ENCODE assay signal across 1 cellular context in genomic region chr2:227411320-227411989, GRCh38.
TF ChIP-seq lines count a peak whose summit lies in the region.

No MANE protein-coding gene starts in this region.

TF ChIP-seq in GM12878, 131 proteins besides CTCF, POLR2A, EP300 and RAD21 (continued from another document and continues in another):
- no peak for TF ChIP-seq SP1 (IDR thresholded peaks at IDR 0.05; ENCODE audit: low read depth, low read length)
- TF ChIP-seq CREM (IDR thresholded peaks at IDR 0.05; ENCODE audit: low read depth) = peak; percentile 77; the same call in 1 of the 2 replicates
- no peak for TF ChIP-seq NR2C2 (IDR thresholded peaks at IDR 0.05; ENCODE audit: borderline replicate concordance, control insufficient read depth, insufficient read length, low read depth)
- TF ChIP-seq ZNF274 (IDR thresholded peaks at IDR 0.05; ENCODE audit: insufficient read depth, insufficient read length) = no peak
- no peak for TF ChIP-seq RBBP5 (conservative IDR thresholded peaks at IDR 0.05)
- no peak for TF ChIP-seq SIN3A (IDR thresholded peaks at IDR 0.05; ENCODE audit: low read depth, low read length)
- TF ChIP-seq TARDBP (IDR thresholded peaks at IDR 0.05; ENCODE audit: borderline replicate concordance) = no peak
- peak; percentile 85 for TF ChIP-seq RELA (IDR thresholded peaks at IDR 0.05; ENCODE audit: borderline replicate concordance, partially characterized antibody)
- no peak for TF ChIP-seq EGR1 (IDR thresholded peaks at IDR 0.05; ENCODE audit: borderline replicate concordance in 1 of 2, low read depth in 2 of 2, low read length in 2 of 2)
- TF ChIP-seq CUX1 (IDR thresholded peaks at IDR 0.05; ENCODE audit: insufficient replicate concordance, low read depth, low read length) = no peak
- no peak for TF ChIP-seq ELK1 (IDR thresholded peaks at IDR 0.05; ENCODE audit: low read depth, low read length)
- TF ChIP-seq WRNIP1 (IDR thresholded peaks at IDR 0.05; ENCODE audit: borderline replicate concordance, low read depth, low read length) = no peak
- TF ChIP-seq HDGF (IDR thresholded peaks at IDR 0.05) = no peak
- no peak for TF ChIP-seq RB1 (IDR thresholded peaks at IDR 0.05; ENCODE audit: borderline replicate concordance)
- TF ChIP-seq EED (IDR thresholded peaks at IDR 0.05; ENCODE audit: low read depth) = peak; percentile 99
- no peak for TF ChIP-seq KAT2A (conservative IDR thresholded peaks at IDR 0.05; ENCODE audit: control insufficient read depth, low read depth, low read length)
- no peak for TF ChIP-seq E2F8 (IDR thresholded peaks at IDR 0.05; ENCODE audit: low read depth, partially characterized antibody)
- peak; percentile 50 for TF ChIP-seq TCF7 (IDR thresholded peaks at IDR 0.05; ENCODE audit: borderline replicate concordance)
- no peak for TF ChIP-seq SUZ12 (IDR thresholded peaks at IDR 0.05; ENCODE audit: unreplicated experiment)
- TF ChIP-seq KLF5 (IDR thresholded peaks at IDR 0.05; ENCODE audit: partially characterized antibody) = no peak
- TF ChIP-seq DPF2 (IDR thresholded peaks at IDR 0.05) = peak; percentile 86; the same call in 1 of the 2 replicates
- TF ChIP-seq PRDM15 (CRISPR knock-in tag; IDR thresholded peaks at IDR 0.05) = no peak
- TF ChIP-seq ZSCAN29 (IDR thresholded peaks at IDR 0.05) = no peak
- TF ChIP-seq USF1 (IDR thresholded peaks at IDR 0.05; ENCODE audit: borderline replicate concordance, extremely low read length, insufficient read depth, low read depth, low read length) = no peak
- peak; percentile 58; the same call in 1 of the 2 replicates for TF ChIP-seq MLLT1 (IDR thresholded peaks at IDR 0.05)
- peak; percentile 60 for TF ChIP-seq RAD51 (IDR thresholded peaks at IDR 0.05)
- TF ChIP-seq NKRF (conservative IDR thresholded peaks at IDR 0.05) = 0 out of 2 replicates have a peak, but pooled peaks have one; percentile 11
- TF ChIP-seq BACH1 (IDR thresholded peaks at IDR 0.05; ENCODE audit: borderline replicate concordance) = peak; percentile 30; the same call in 1 of the 2 replicates
- no peak for TF ChIP-seq GABPA (IDR thresholded peaks at IDR 0.05; ENCODE audit: low read depth)
- peak; percentile 72; the same call in 1 of the 3 replicates for TF ChIP-seq POU2F2 (IDR thresholded peaks at IDR 0.05; ENCODE audit: borderline replicate concordance, low read depth, low read length)
- TF ChIP-seq IRF5 (IDR thresholded peaks at IDR 0.05; ENCODE audit: borderline replicate concordance) = no peak
- TF ChIP-seq RFX5 (IDR thresholded peaks at IDR 0.05; ENCODE audit: low read depth, low read length) = no peak
- TF ChIP-seq BCL11A (IDR thresholded peaks at IDR 0.05; ENCODE audit: low read depth, low read length) = peak; percentile 86
- no peak for TF ChIP-seq BCLAF1 (IDR thresholded peaks at IDR 0.05)
- peak; percentile 69; the same call in 1 of the 2 replicates for TF ChIP-seq PAX5 (IDR thresholded peaks at IDR 0.05; ENCODE audit: borderline replicate concordance, low read depth, low read length)
- 0 out of 2 replicates have a peak, but pooled peaks have one; percentile 24 for TF ChIP-seq PML (IDR thresholded peaks at IDR 0.05; ENCODE audit: low read length)
- TF ChIP-seq SMC3 (IDR thresholded peaks at IDR 0.05; ENCODE audit: borderline replicate concordance, low read length) = no peak
